In the genomic region with DNA sequence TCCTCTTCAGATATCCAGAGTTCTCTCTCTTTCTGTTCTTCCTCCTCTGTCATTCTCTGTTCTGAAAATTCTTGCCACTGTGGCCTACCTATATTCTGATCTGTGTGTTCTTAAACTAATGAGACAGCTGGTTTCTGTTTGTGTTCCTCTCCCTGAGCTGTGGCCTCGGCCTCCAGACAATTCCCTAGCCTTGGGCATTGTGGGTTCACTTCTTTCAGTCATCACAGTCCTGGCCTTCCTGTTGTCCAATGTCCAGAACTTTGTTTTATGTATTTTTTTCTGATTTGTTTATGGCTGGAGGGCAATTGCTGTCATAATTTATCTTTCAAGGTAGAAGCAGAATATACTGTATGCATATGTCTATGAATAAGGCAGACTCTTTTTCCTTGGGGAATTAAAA, we compare ENCODE assay signal across 26 cellular contexts.
"Had no signal": no experiment of that assay in that cellular context is flagged by ENCODE, and none has a peak within 500 bp of the region (broad histone marks: within the 10 kb centered on the region; RNA-seq: fewer than 3 reads in every experiment).

No MANE protein-coding gene starts in this region.

- H3K4me1 ChIP-seq: esophagus muscularis mucosa, foreskin keratinocyte, gastroesophageal sphincter, heart right ventricle, left lung, psoas muscle, tibial nerve, upper lobe of left lung had no signal

- H3K4me3 ChIP-seq: coronary artery, esophagus muscularis mucosa, gastroesophageal sphincter, heart right ventricle, left lung, ovary, psoas muscle, sigmoid colon, thoracic aorta, tibial nerve, upper lobe of left lung had no signal

- H3K27me3 ChIP-seq: esophagus muscularis mucosa, foreskin keratinocyte, gastroesophageal sphincter, left lung, ovary, sigmoid colon, tibial nerve, upper lobe of left lung had no signal

- DNase-seq: dermis blood vessel endothelial cell; effector memory CD4-positive, alpha-beta T cell; foreskin keratinocyte; heart right ventricle; hippocampal formation; left cardiac atrium; left lung; mesendoderm; naive thymus-derived CD8-positive, alpha-beta T cell; nephron progenitor cell; occipital lobe; ovary; posterior cingulate gyrus; psoas muscle; right cardiac atrium; sigmoid colon; stimulated activated CD4-positive, alpha-beta T cell treated with anti-CD3 and anti-CD28 coated beads, Interleukin-2, amount 100 ng/mL, for 24 hours; stimulated activated CD4-positive, alpha-beta T cell treated with anti-CD3 and anti-CD28 coated beads, Interleukin-4, amount 100 ng/mL, for 24 hours; stimulated activated naive CD8-positive, alpha-beta T cell treated with anti-CD3 and anti-CD28 coated beads, Interleukin-15, Interleukin-2, amounts not matched to agents 100 U/mL and 50 U/mL, for 24 hours; upper lobe of left lung had no signal

- ATAC-seq: foreskin keratinocyte; gastroesophageal sphincter; heart right ventricle; left cardiac atrium; left lung; naive thymus-derived CD8-positive, alpha-beta T cell; psoas muscle; right cardiac atrium; stimulated activated effector memory CD8-positive, alpha-beta T cell treated with anti-CD3 and anti-CD28 coated beads, Interleukin-12 subunit alpha, Interleukin-12 subunit beta, amount 100 ng/mL, for 72 hours; stimulated activated naive CD8-positive, alpha-beta T cell treated with anti-CD3 and anti-CD28 coated beads, Interleukin-15, Interleukin-2, amounts not matched to agents 100 U/mL and 50 U/mL, for 24 hours had no signal

- H3K9me3 ChIP-seq: esophagus muscularis mucosa, gastroesophageal sphincter, heart right ventricle, left lung, ovary, psoas muscle, sigmoid colon, thoracic aorta, tibial nerve, upper lobe of left lung had no signal

- H3K27ac ChIP-seq: coronary artery, esophagus muscularis mucosa, foreskin keratinocyte, gastroesophageal sphincter, heart right ventricle, left lung, ovary, psoas muscle, sigmoid colon, thoracic aorta, tibial nerve, upper lobe of left lung had no signal

- H3K36me3 ChIP-seq: esophagus muscularis mucosa, gastroesophageal sphincter, heart right ventricle, left lung, ovary, sigmoid colon, thoracic aorta, tibial nerve, upper lobe of left lung had no signal
